21 cellular contexts compared by ENCODE assay signal in genomic region chr1:230463760-230464159, GRCh38. TPM values are rescaled to one million over a fixed set of nuclear protein-coding genes. Genes with fewer than 3 reads are reported as not detected.
DNase-seq lines count a peak whose midpoint lies in the region; ATAC-seq, FAIRE-seq and TF ChIP-seq lines count a peak whose summit lies in the region.
"Had no signal": no experiment of that assay in that cellular context is flagged by ENCODE, and none has a peak within 500 bp of the region (broad histone marks: within the 10 kb centered on the region; RNA-seq: fewer than 3 reads in every experiment).

No MANE protein-coding gene starts in this region.

- no peak for DNase-seq in Right ventricle myocardium superior
- no peak for DNase-seq in left ventricle myocardium inferior
- no peak for DNase-seq in K562 (ENCODE audit: extremely low read depth in 1 of 4, low spot score in 3 of 4)
- DNase-seq in right cardiac atrium = peak; percentile 18 to 58 (median 55)
- DNase-seq in DMS153 (lab: John Stamatoyannopoulos, UW) = no peak
- DNase-seq: ACHN; BE2C; CD4-positive, CD25-positive, alpha-beta regulatory T cell; CD8-positive, alpha-beta memory T cell; COR-L47; DMS 273 treated with DMSO at 0.1 percent for 48 hours; GDM1; GOT3; H7; HFFc6 had no signal

- peaks cover 23% of the 10 kb centered on the region for H3K4me1 ChIP-seq in left ventricle myocardium inferior
- H3K4me1 ChIP-seq in K562 (replicated peaks in 1 of 2; ENCODE audit: control insufficient read depth in 2 of 2, insufficient read depth in 2 of 2, low read length in 2 of 2) = no peaks in the 10 kb centered on the region
- peaks cover 2% of the 10 kb centered on the region for H3K4me1 ChIP-seq in right cardiac atrium (ENCODE audit: control insufficient read depth, insufficient read depth, low read length)
- H3K4me1 ChIP-seq: BE2C had no signal

- TF ChIP-seq RAD21 in K562 (CRISPR knock-in tag; conservative IDR thresholded peaks at IDR 0.05 in 1 of 2, IDR thresholded peaks at IDR 0.05 in 1 of 2) = no peak

- TF ChIP-seq CTCF in left ventricle myocardium inferior (IDR thresholded peaks at IDR 0.05; ENCODE audit: borderline replicate concordance) (no peak), K562 (IDR thresholded peaks at IDR 0.05 in 2 of 3, conservative IDR thresholded peaks at IDR 0.05 in 1 of 3; ENCODE audit: insufficient read depth in 2 of 3, low read depth in 1 of 3, low read length in 3 of 3) (no peak)

- H3K9me3 ChIP-seq in left ventricle myocardium inferior (replicated peaks) (peaks cover 6% of the 10 kb centered on the region), K562 (replicated peaks; ENCODE audit: control insufficient read depth, insufficient read depth, low read depth, low read length) (no peaks in the 10 kb centered on the region), right cardiac atrium (ENCODE audit: control insufficient read depth, low read length) (no peaks in the 10 kb centered on the region)
- H3K9me3 ChIP-seq: BE2C had no signal

- no peak for TF ChIP-seq EP300 in K562 (IDR thresholded peaks at IDR 0.05; ENCODE audit: low read length)

- WGBS in K562 (ENCODE audit: insufficient coverage, low coverage, missing lambda C conversion rate) = 2% methylated on average over 5 of the region's 5 CpGs
- WGBS in right cardiac atrium = 28% methylated on average over 5 of the region's 5 CpGs

- no peaks in the 10 kb centered on the region for H3K9me1 ChIP-seq in K562 (ENCODE audit: control insufficient read depth, insufficient read depth, low read length)

- FAIRE-seq in K562 (lab: Jason Lieb, UNC) = no peak
- FAIRE-seq: A204.1, GM12892, GM18507 had no signal

- H3K9ac ChIP-seq in K562 (ENCODE audit: insufficient read depth in 1 of 2, low read depth in 2 of 2, low read length in 2 of 2) = no peak overlapping the region

- no TSS peak for BruUV-seq in K562 (replicated peaks; lab: Mats Ljungman, UMichigan)

- no peaks in the 10 kb centered on the region for H3K79me2 ChIP-seq in K562 (ENCODE audit: control insufficient read depth, insufficient read depth, low read length)

- in situ Hi-C loops in K562 (cut with MboI) = no loop called here

- H3K4me3 ChIP-seq in left ventricle myocardium inferior = no peak overlapping the region
- H3K4me3 ChIP-seq in K562 = no peak overlapping the region
- H3K4me3 ChIP-seq in right cardiac atrium (ENCODE audit: low read length) = no peak overlapping the region

- no peak overlapping the region for H2AFZ ChIP-seq in K562 (ENCODE audit: low read depth, low read length)

- peaks cover 5% of the 10 kb centered on the region for H3K27me3 ChIP-seq in left ventricle myocardium inferior (ENCODE audit: low read depth)
- no peaks in the 10 kb centered on the region for H3K27me3 ChIP-seq in K562 (ENCODE audit: control insufficient read depth in 2 of 2, insufficient read depth in 2 of 2, low read length in 2 of 2)
- no peaks in the 10 kb centered on the region for H3K27me3 ChIP-seq in right cardiac atrium (ENCODE audit: control insufficient read depth, insufficient read depth)
- H3K27me3 ChIP-seq: BE2C had no signal

- CTCF ChIA-PET in K562 (lab: Yijun Ruan, JAX; ENCODE audit: low intra/inter-chr PET ratio) = no interaction called here

- H3K27ac ChIP-seq in left ventricle myocardium inferior (replicated peaks) = no peak overlapping the region
- H3K27ac ChIP-seq in K562 (ENCODE audit: extremely low read depth, low read depth, low read length) = no peak overlapping the region
- H3K27ac ChIP-seq in right cardiac atrium (ENCODE audit: low read length) = peak overlapping the region; percentile 48
- H3K27ac ChIP-seq: HL-60 had no signal

- ATAC-seq in Right ventricle myocardium superior (ENCODE audit: poor library complexity) (peak; percentile 79), K562 (no peak), right cardiac atrium (peak; percentile 86 to 88), GM19351 (IDR thresholded peaks at IDR 0.05; ENCODE audit: unreplicated experiment) (no peak)
- ATAC-seq: HCT116 had no signal

- POLR2A ChIA-PET in K562 (lab: Yijun Ruan, JAX) = no interaction called here

- no peaks in the 10 kb centered on the region for H3K36me3 ChIP-seq in left ventricle myocardium inferior
- H3K36me3 ChIP-seq in K562 (ENCODE audit: control insufficient read depth, insufficient read depth, low read length) = no peaks in the 10 kb centered on the region
- H3K36me3 ChIP-seq: BE2C had no signal

- H3K4me2 ChIP-seq in K562 (ENCODE audit: insufficient read depth, low read length) = no peak overlapping the region

- no peaks in the 10 kb centered on the region for H4K20me1 ChIP-seq in K562 (replicated peaks; ENCODE audit: control insufficient read depth, insufficient read depth, low read length)

- TF ChIP-seq POLR2A in K562 (conservative IDR thresholded peaks at IDR 0.05) = no peak

- intact Hi-C loops in Right ventricle myocardium superior (cut with DNase I) = no loop called here
- intact Hi-C loops in left ventricle myocardium inferior (cut with micrococcal nuclease) = no loop called here
- intact Hi-C loops in K562 (cut with micrococcal nuclease) = no loop called here
- intact Hi-C loops in right cardiac atrium (cut with DNase I) = no loop called here

TF ChIP-seq in K562, 482 proteins besides CTCF, POLR2A, EP300 and RAD21:
- TF ChIP-seq NRF1 (conservative IDR thresholded peaks at IDR 0.05 in 1 of 2, IDR thresholded peaks at IDR 0.05 in 1 of 2) (peak; percentile 69 to 76), NR3C1 (CRISPR knock-in tag; IDR thresholded peaks at IDR 0.05) (no peak)
TF ChIP-seq in K562: peak in this region for 1.

RNA-seq across cellular contexts. Expression of gene PGBD5, which starts 37.6 kb away (rescaled TPM):
- total RNA-seq in Right ventricle myocardium superior (12.8 TPM), left ventricle myocardium inferior (10.6 TPM), K562 (2014; rRNA removed) (under 0.01 and 0.08 TPM in 2 replicates), K562 (2014; rRNA removed; fragmentation: Illumina TruSeq; extraction: Trizol) (0.07 and 0.10 TPM in 2 replicates), K562 (2015; rRNA removed; fragmentation: Illumina TruSeq; extraction: Trizol) (0.04 and 0.40 TPM in 2 replicates), K562 (2021) (0.20 and 0.31 TPM in 2 replicates), right cardiac atrium (10 to 100 TPM; 25.2 to 32.6 (median 28.1) TPM)
- total RNA-seq in K562 (2011; cell fraction: chromatin; rRNA removed; ENCODE audit: low replicate concordance) = 0.05 TPM in 1 of 2 replicates, not detected in the other
- total RNA-seq in K562 (2011; cell fraction: nucleolus; rRNA removed) = 0.13 TPM in 1 of 2 replicates, not detected in the other
- 0.07 TPM in 1 of 2 replicates, not detected in the other for total RNA-seq in K562 (2011; cell fraction: nucleoplasm; rRNA removed)
- polyA plus RNA-seq in K562 (2011; rRNA removed) (0.06 and 0.08 TPM in 2 replicates), K562 (2014; fragmentation: Illumina TruSeq; extraction: Trizol) (0.04 and 0.13 TPM in 2 replicates), K562 (2014; fragmentation: Nextera tagmentation; extraction: Ambion mirVana) (not detected), K562 (2014; rRNA removed) (0.31 TPM in 1 of 2 replicates, not detected in the other), right cardiac atrium (18.5 TPM)
- 0.06 and 0.16 TPM in 2 replicates for polyA plus RNA-seq in K562 (2011; cell fraction: cytosol; rRNA removed)
- 0.04 and 0.20 TPM in 2 replicates for polyA plus RNA-seq in K562 (2011; cell fraction: nucleus; rRNA removed)
- polyA plus RNA-seq in K562 (2012) = 0.18 and 0.20 TPM in 2 replicates
- 0.03 and 0.11 TPM in 2 replicates for polyA minus RNA-seq in K562 (2011; rRNA and poly(A)+ RNA removed)
- polyA minus RNA-seq in K562 (2011; cell fraction: cytosol; rRNA and poly(A)+ RNA removed) = not detected in 2 replicates
- under 0.01 and 0.13 TPM in 2 replicates for polyA minus RNA-seq in K562 (2011; cell fraction: nucleus; rRNA and poly(A)+ RNA removed)
- total RNA-seq: CD4-positive, CD25-positive, alpha-beta regulatory T cell; CD8-positive, alpha-beta memory T cell had no signal
- polyA plus RNA-seq: CD4-positive, CD25-positive, alpha-beta regulatory T cell; CD8-positive, alpha-beta memory T cell had no signal

Comparison
In these comparisons a context has a peak if more than half of its experiments do, and no peak if none do; other contexts are left out.
1. DNase-seq: peak in right cardiac atrium (3 of 3); none in Right ventricle myocardium superior (single experiment), left ventricle myocardium inferior (single experiment), K562 (0 of 4) and DMS153 (single experiment).
2. ATAC-seq: peak in Right ventricle myocardium superior (single experiment) and right cardiac atrium (2 of 2); none in K562 (single experiment) and GM19351 (single experiment).